ENCODE assay signal across 8 cellular contexts in the genomic region with DNA sequence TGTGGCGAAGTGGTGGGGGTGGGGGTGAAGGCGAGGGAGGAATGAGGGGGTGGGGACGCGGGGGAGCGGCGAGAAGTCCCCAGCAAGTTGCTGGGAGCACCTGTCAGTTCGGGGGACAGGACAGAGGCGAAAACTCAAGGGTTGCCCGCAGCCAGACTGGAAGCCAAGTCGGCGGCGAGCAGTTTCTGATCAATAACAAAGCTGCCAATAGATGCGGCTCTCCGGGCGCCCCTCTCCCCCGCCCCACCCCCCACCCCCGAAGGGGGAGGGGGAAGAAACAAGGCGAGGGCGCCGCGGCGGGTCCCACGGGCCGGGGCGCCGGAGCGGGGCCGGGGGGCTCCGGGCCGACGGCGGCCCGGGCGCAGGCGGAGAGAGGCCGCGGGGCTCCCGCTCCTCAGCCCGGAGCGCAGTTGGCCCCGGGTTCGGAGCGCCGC. TPM values are rescaled to one million over a fixed set of nuclear protein-coding genes. Genes with fewer than 3 reads are reported as not detected.
A peak's percentile ranks its signal among the peaks of the same experiment; 100 is the strongest.
DNase-seq lines count a peak whose midpoint lies in the region; ATAC-seq and TF ChIP-seq lines count a peak whose summit lies in the region.

No MANE protein-coding gene starts in this region.

- no peaks in the 10 kb centered on the region for H4K20me1 ChIP-seq in GM23248 (ENCODE audit: insufficient read depth)

- H3K4me1 Mint-ChIP-seq in T-helper 17 cell, result no peaks in the 10 kb centered on the region
- peaks cover 2% of the 10 kb centered on the region for H3K4me1 Mint-ChIP-seq in glutamatergic neuron (ENCODE audit: low read depth, unreplicated experiment)
- peaks cover 59% of the 10 kb centered on the region for H3K4me1 Mint-ChIP-seq in progenitor cell of endocrine pancreas (ENCODE audit: low read depth)

- peaks cover 33% of the 10 kb centered on the region for H3F3A ChIP-seq in GM23248 (ENCODE audit: insufficient read depth)

- H3K9me3 Mint-ChIP-seq in glutamatergic neuron (ENCODE audit: unreplicated experiment), result peaks cover 2% of the 10 kb centered on the region
- H3K9me3 Mint-ChIP-seq in progenitor cell of endocrine pancreas (ENCODE audit: low read depth), result no peaks in the 10 kb centered on the region

- no peak for TF ChIP-seq CTCF in glutamatergic neuron (IDR thresholded peaks at IDR 0.05; ENCODE audit: partially characterized antibody, unreplicated experiment)
- TF ChIP-seq CTCF in progenitor cell of endocrine pancreas (IDR thresholded peaks at IDR 0.05; ENCODE audit: unreplicated experiment), result no peak

- H3K4me3 Mint-ChIP-seq in T-helper 17 cell (peak overlapping the region; percentile 72), glutamatergic neuron (ENCODE audit: unreplicated experiment) (peak overlapping the region; percentile 78), progenitor cell of endocrine pancreas (ENCODE audit: low read depth) (peak overlapping the region; percentile 84)

- H3K4me1 ChIP-seq in GM23248 (ENCODE audit: insufficient read depth), result peaks cover 40% of the 10 kb centered on the region

- ATAC-seq in T-helper 17 cell (no peak), GM18861 (IDR thresholded peaks at IDR 0.05; ENCODE audit: unreplicated experiment) (no peak), GM21717 (IDR thresholded peaks at IDR 0.05; ENCODE audit: unreplicated experiment) (no peak), HG02870 (IDR thresholded peaks at IDR 0.05; ENCODE audit: unreplicated experiment) (no peak)

- H3K27ac Mint-ChIP-seq in T-helper 17 cell (no peak overlapping the region), glutamatergic neuron (ENCODE audit: unreplicated experiment) (no peak overlapping the region), progenitor cell of endocrine pancreas (peak overlapping the region; percentile 93)

- no peak for DNase-seq in GM23248
- no peak for DNase-seq in T-helper 17 cell
- peak; percentile 50 for DNase-seq in glutamatergic neuron
- peak; percentile 53 for DNase-seq in progenitor cell of endocrine pancreas (ENCODE audit: low spot score, unreplicated experiment)
- no peak for DNase-seq in dedifferentiated amniotic fluid mesenchymal stem cell (ENCODE audit: extremely low spot score)

- H2AFZ ChIP-seq in GM23248, result peak overlapping the region; percentile 76

- no peaks in the 10 kb centered on the region for H3K9me2 ChIP-seq in GM23248 (ENCODE audit: insufficient read depth)

- no peaks in the 10 kb centered on the region for H3K27me3 ChIP-seq in GM23248 (replicated peaks; ENCODE audit: insufficient read depth)

- peak overlapping the region; percentile 90 for H3K4me3 ChIP-seq in GM23248

- H3K9ac ChIP-seq in GM23248, result peak overlapping the region; percentile 80

- H3K9me3 ChIP-seq in GM23248 (ENCODE audit: low read depth) (no peaks in the 10 kb centered on the region), T-helper 17 cell (ENCODE audit: control insufficient read depth, low read length, poor library complexity, severe bottlenecking) (no peaks in the 10 kb centered on the region)

- peak overlapping the region; percentile 98 for H3K4me2 ChIP-seq in GM23248 (ENCODE audit: unreplicated experiment)

- H3K36me3 ChIP-seq in GM23248 (ENCODE audit: low read depth), result no peaks in the 10 kb centered on the region

- H3K36me3 Mint-ChIP-seq in T-helper 17 cell (ENCODE audit: low read depth) (no peaks in the 10 kb centered on the region), glutamatergic neuron (ENCODE audit: unreplicated experiment) (no peaks in the 10 kb centered on the region), progenitor cell of endocrine pancreas (ENCODE audit: insufficient read depth) (no peaks in the 10 kb centered on the region)

- H3K27me3 Mint-ChIP-seq in T-helper 17 cell, result peaks cover 27% of the 10 kb centered on the region
- H3K27me3 Mint-ChIP-seq in glutamatergic neuron (ENCODE audit: unreplicated experiment), result peaks cover 6% of the 10 kb centered on the region
- H3K27me3 Mint-ChIP-seq in progenitor cell of endocrine pancreas, result no peaks in the 10 kb centered on the region

- in situ Hi-C loops in GM23248 (cut with MboI), result loop anchor here (25.0 kb wide), 2 partner anchors 284 to 1009 kb away; partner anchors contain the start of gene CTSO

- WGBS in GM23248 (ENCODE audit: low coverage in 1 of 2, low lambda C conversion rate in 2 of 2, missing lambda C conversion rate in 2 of 2), 2 experiments, result 0 to 2% methylated on average over 5 to 36 of the region's 44 CpGs

- H3K79me2 ChIP-seq in GM23248 (ENCODE audit: insufficient read depth), result peaks cover 46% of the 10 kb centered on the region

- peak overlapping the region; percentile 28; the same call in 1 of the 2 replicates for H3K27ac ChIP-seq in GM23248

RNA-seq across cellular contexts. Expression of gene PDGFC, which starts 0.4 kb away (rescaled TPM):
- total RNA-seq in GM23248 (2014; rRNA removed; shearing (Covaris generic)), result 64.4 and 84.0 TPM in 2 replicates
- 26.5 and 29.0 TPM in 2 replicates for polyA plus RNA-seq in GM23248 (2016; fragmentation: Nextera tagmentation; extraction: Ambion mirVana)
- 1 to 10 TPM in 1 of 2 donors, under 1 TPM in 1; 0.40 to 4.8 TPM for total RNA-seq in T-helper 17 cell
- 0.64 TPM for total RNA-seq in glutamatergic neuron (ENCODE audit: unreplicated experiment)
- 42.2 and 42.5 TPM in 2 replicates for total RNA-seq in progenitor cell of endocrine pancreas

Comparison
In these comparisons a context has a peak if more than half of its experiments do, and no peak if none do; other contexts are left out.
1. DNase-seq: peak in glutamatergic neuron (single experiment) and progenitor cell of endocrine pancreas (single experiment); none in GM23248 (single experiment), T-helper 17 cell (0 of 3) and dedifferentiated amniotic fluid mesenchymal stem cell (single experiment).
2. Peak in every context shown above with its lines, with median percentiles within 50 percentile points of each other: H3K4me3 Mint-ChIP-seq.